Comparison of ENCODE assay signal across 23 cellular contexts in genomic region chr2:207928079-207928478, GRCh38.
DNase-seq lines count a peak whose midpoint lies in the region; ATAC-seq, FAIRE-seq and TF ChIP-seq lines count a peak whose summit lies in the region.
"Had no signal": no experiment of that assay in that cellular context is flagged by ENCODE, and none has a peak within 500 bp of the region (broad histone marks: within the 10 kb centered on the region; RNA-seq: fewer than 3 reads in every experiment).

No MANE protein-coding gene starts in this region.

- no peak overlapping the region for H2BK12ac ChIP-seq in H9 (ENCODE audit: insufficient read length, low read depth, low read length)

- H3K4ac ChIP-seq in H9 (ENCODE audit: low read depth, low read length): no peak overlapping the region

- H4K91ac ChIP-seq in H9 (ENCODE audit: insufficient read length, low read depth, low read length): no peak overlapping the region

- no peak overlapping the region for H4K5ac ChIP-seq in H9 (ENCODE audit: insufficient read length, low read depth, low read length)

- H3K9me3 Mint-ChIP-seq in H9 (no peaks in the 10 kb centered on the region), type B pancreatic cell (no peaks in the 10 kb centered on the region)
- H3K9me3 Mint-ChIP-seq: CD8-positive, alpha-beta memory T cell; stimulated activated naive CD8-positive, alpha-beta T cell treated with anti-CD3 and anti-CD28 coated beads, Interleukin-15, Interleukin-2, amounts not matched to agents 100 ng/mL and 50 ng/mL, for 24 hours had no signal

- H3K27ac Mint-ChIP-seq in H9 (peak overlapping the region in 2 of 3 experiments; percentile 52 to 64; a peak in 1 of 7 replicates), type B pancreatic cell (no peak overlapping the region)
- H3K27ac Mint-ChIP-seq: stimulated activated naive CD8-positive, alpha-beta T cell treated with anti-CD3 and anti-CD28 coated beads, Interleukin-15, Interleukin-2, amounts not matched to agents 100 ng/mL and 50 ng/mL, for 24 hours had no signal

- H3K4me3 Mint-ChIP-seq in H9 (no peak overlapping the region), type B pancreatic cell (no peak overlapping the region)
- H3K4me3 Mint-ChIP-seq: CD8-positive, alpha-beta memory T cell; stimulated activated naive CD8-positive, alpha-beta T cell treated with anti-CD3 and anti-CD28 coated beads, Interleukin-15, Interleukin-2, amounts not matched to agents 100 ng/mL and 50 ng/mL, for 24 hours had no signal

- no peaks in the 10 kb centered on the region for H3K79me1 ChIP-seq in H9 (ENCODE audit: insufficient read depth, low read depth, low read length, poor library complexity, severe bottlenecking)

- ATAC-seq in GM19351 (IDR thresholded peaks at IDR 0.05; ENCODE audit: unreplicated experiment): no peak
- ATAC-seq: pancreas had no signal

- no peak overlapping the region for H2BK20ac ChIP-seq in H9 (ENCODE audit: low read depth, low read length, poor library complexity, severe bottlenecking)

- H3K4me3 ChIP-seq in dorsolateral prefrontal cortex (no peak overlapping the region), stomach (no peak overlapping the region)
- H3K4me3 ChIP-seq: pancreas had no signal

- H3K4me2 ChIP-seq in H9 (ENCODE audit: insufficient read depth, insufficient read length, low read length): no peak overlapping the region

- H3K36me3 Mint-ChIP-seq in H9 (ENCODE audit: insufficient read depth in 1 of 3, low read depth in 3 of 3) (peaks cover 0 to under 1% (median 0%) of the 10 kb centered on the region in 3 experiments; a peak in 1 of 7 replicates), type B pancreatic cell (peaks cover 18% of the 10 kb centered on the region)

- H3K4me1 Mint-ChIP-seq in H9: peaks cover 27 to 29% of the 10 kb centered on the region in 2 experiments
- H3K4me1 Mint-ChIP-seq in type B pancreatic cell (ENCODE audit: unreplicated experiment): peaks cover 16% of the 10 kb centered on the region

- H2BK120ac ChIP-seq in H9 (ENCODE audit: low read depth, low read length, poor library complexity, severe bottlenecking): no peak overlapping the region

- H3K9ac ChIP-seq in H9 (ENCODE audit: extremely low read depth, insufficient read length, low read length): no peak overlapping the region

- no peak overlapping the region for H2AFZ ChIP-seq in H9 (ENCODE audit: low read length)

- H3K79me2 ChIP-seq in H9 (ENCODE audit: insufficient read depth, low read length): no peaks in the 10 kb centered on the region

- H3K36me3 ChIP-seq in stomach: peaks cover 0 to 9% (median 4%) of the 10 kb centered on the region in 4 donors
- H3K36me3 ChIP-seq: pancreas had no signal

- H3K27me3 ChIP-seq in H9 (ENCODE audit: insufficient read depth, low read length) (no peaks in the 10 kb centered on the region), dorsolateral prefrontal cortex (no peaks in the 10 kb centered on the region), stomach (no peaks in the 10 kb centered on the region)
- H3K27me3 ChIP-seq: pancreas had no signal

- TF ChIP-seq EP300 in stomach (IDR thresholded peaks at IDR 0.05): no peak

- H2BK5ac ChIP-seq in H9 (ENCODE audit: insufficient read length, low read length): no peak overlapping the region

- no peaks in the 10 kb centered on the region for H3K27me3 Mint-ChIP-seq in H9 (ENCODE audit: low read depth)
- no peaks in the 10 kb centered on the region for H3K27me3 Mint-ChIP-seq in type B pancreatic cell
- H3K27me3 Mint-ChIP-seq: CD8-positive, alpha-beta memory T cell; stimulated activated naive CD8-positive, alpha-beta T cell treated with anti-CD3 and anti-CD28 coated beads, Interleukin-15, Interleukin-2, amounts not matched to agents 100 ng/mL and 50 ng/mL, for 24 hours had no signal

- H3K4me1 ChIP-seq in H9 (ENCODE audit: insufficient read depth, low read length) (no peaks in the 10 kb centered on the region), stomach (peaks cover 0 to 59% (median 30%) of the 10 kb centered on the region in 4 donors)

- no peak for TF ChIP-seq POLR2A in stomach (IDR thresholded peaks at IDR 0.05)

- H3K14ac ChIP-seq in H9 (ENCODE audit: insufficient read depth, low read length): no peak overlapping the region

- no peaks in the 10 kb centered on the region for H3K9me3 ChIP-seq in H9 (ENCODE audit: control insufficient read depth, low read depth, low read length)
- H3K9me3 ChIP-seq in stomach: no peaks in the 10 kb centered on the region
- H3K9me3 ChIP-seq: pancreas had no signal

- no peak for TF ChIP-seq CTCF in H9 (conservative IDR thresholded peaks at IDR 0.05)
- TF ChIP-seq CTCF in dorsolateral prefrontal cortex (IDR thresholded peaks at IDR 0.05 in 54 of 56, conservative IDR thresholded peaks at IDR 0.05 in 2 of 56; ENCODE audit: low read depth in 1 of 56, partially characterized antibody in 56 of 56): no peak
- TF ChIP-seq CTCF in stomach (IDR thresholded peaks at IDR 0.05): no peak
- TF ChIP-seq CTCF in type B pancreatic cell (conservative IDR thresholded peaks at IDR 0.05): no peak

- DNase-seq in H9: no peak
- DNase-seq in dorsolateral prefrontal cortex: no peak
- DNase-seq in midbrain (lab: John Stamatoyannopoulos, UW): peak; percentile 20
- DNase-seq in stomach: no peak
- no peak for DNase-seq in DMS114 treated with DMSO at 0.1 percent for 48 hours (lab: John Stamatoyannopoulos, UW; ENCODE audit: unreplicated experiment)
- DNase-seq in RCC 7860 (ENCODE audit: low spot score): no peak
- no peak for DNase-seq in type B pancreatic cell (ENCODE audit: extremely low spot score, unreplicated experiment)
- DNase-seq: activated effector memory CD4-positive, alpha-beta T cell treated with anti-CD3 and anti-CD28 coated beads, Interleukin-2, amount 50 U/mL, for 16 hours; CD8-positive, alpha-beta memory T cell; dermis blood vessel endothelial cell; DND-41; KBM-7; NCI-H1092; NCI-H2081; NCI-H526; OCI-M1; pancreas; SHP77 treated with DMSO at 0.1 percent for 48 hours; small intestine; stimulated activated CD4-positive, alpha-beta T cell treated with anti-CD3 and anti-CD28 coated beads, Interleukin-2, amount 100 ng/mL, for 48 hours had no signal

- no peaks in the 10 kb centered on the region for H4K20me1 ChIP-seq in H9 (ENCODE audit: control insufficient read depth, insufficient read depth, insufficient read length)

- H4K8ac ChIP-seq in H9 (replicated peaks; ENCODE audit: insufficient read length, low read depth, low read length): no peak overlapping the region

- no peak overlapping the region for H3T11ph ChIP-seq in H9 (ENCODE audit: low read length)

- intact Hi-C loops in dorsolateral prefrontal cortex (cut with DNase I): no loop called here
- intact Hi-C loops in stomach (cut with DNase I; ENCODE audit: low total_unique reads): no loop called here

- no peak overlapping the region for H3K18ac ChIP-seq in H9 (ENCODE audit: insufficient read length, low read depth, low read length)

- FAIRE-seq in RCC 7860 (lab: Jason Lieb, UNC): no peak
- FAIRE-seq: bronchial epithelial cell, pancreas, small intestine had no signal

- H2BK15ac ChIP-seq in H9 (ENCODE audit: low read depth, low read length): no peak overlapping the region

- H3K56ac ChIP-seq in H9 (ENCODE audit: insufficient read length, low read depth, low read length): no peak overlapping the region

- H3K23me2 ChIP-seq in H9 (ENCODE audit: insufficient read length, low read depth, low read length, poor library complexity, severe bottlenecking): no peaks in the 10 kb centered on the region

- H3K27ac ChIP-seq in H9 (ENCODE audit: insufficient read length, low read depth, low read length) (no peak overlapping the region), dorsolateral prefrontal cortex (peak overlapping the region in 46 of 59 donors; percentile 0 to 87 (median 56)), stomach (peak overlapping the region in 3 of 5 donors; percentile 47 to 77 (median 74))

- H3K23ac ChIP-seq in H9 (ENCODE audit: insufficient read length, low read depth, low read length): no peak overlapping the region

- H2AK5ac ChIP-seq in H9 (ENCODE audit: insufficient read length, low read length): no peak overlapping the region
